Comparison of ENCODE assay signal across 16 cellular contexts in genomic region chr2:11533278-11534077, GRCh38. TPM values are rescaled to one million over a fixed set of nuclear protein-coding genes. Genes with fewer than 3 reads are reported as not detected.
DNase-seq lines count a peak whose midpoint lies in the region; ATAC-seq and TF ChIP-seq lines count a peak whose summit lies in the region.
"Had no signal": no experiment of that assay in that cellular context is flagged by ENCODE, and none has a peak within 500 bp of the region (broad histone marks: within the 10 kb centered on the region; RNA-seq: fewer than 3 reads in every experiment).

A gene with protein sequence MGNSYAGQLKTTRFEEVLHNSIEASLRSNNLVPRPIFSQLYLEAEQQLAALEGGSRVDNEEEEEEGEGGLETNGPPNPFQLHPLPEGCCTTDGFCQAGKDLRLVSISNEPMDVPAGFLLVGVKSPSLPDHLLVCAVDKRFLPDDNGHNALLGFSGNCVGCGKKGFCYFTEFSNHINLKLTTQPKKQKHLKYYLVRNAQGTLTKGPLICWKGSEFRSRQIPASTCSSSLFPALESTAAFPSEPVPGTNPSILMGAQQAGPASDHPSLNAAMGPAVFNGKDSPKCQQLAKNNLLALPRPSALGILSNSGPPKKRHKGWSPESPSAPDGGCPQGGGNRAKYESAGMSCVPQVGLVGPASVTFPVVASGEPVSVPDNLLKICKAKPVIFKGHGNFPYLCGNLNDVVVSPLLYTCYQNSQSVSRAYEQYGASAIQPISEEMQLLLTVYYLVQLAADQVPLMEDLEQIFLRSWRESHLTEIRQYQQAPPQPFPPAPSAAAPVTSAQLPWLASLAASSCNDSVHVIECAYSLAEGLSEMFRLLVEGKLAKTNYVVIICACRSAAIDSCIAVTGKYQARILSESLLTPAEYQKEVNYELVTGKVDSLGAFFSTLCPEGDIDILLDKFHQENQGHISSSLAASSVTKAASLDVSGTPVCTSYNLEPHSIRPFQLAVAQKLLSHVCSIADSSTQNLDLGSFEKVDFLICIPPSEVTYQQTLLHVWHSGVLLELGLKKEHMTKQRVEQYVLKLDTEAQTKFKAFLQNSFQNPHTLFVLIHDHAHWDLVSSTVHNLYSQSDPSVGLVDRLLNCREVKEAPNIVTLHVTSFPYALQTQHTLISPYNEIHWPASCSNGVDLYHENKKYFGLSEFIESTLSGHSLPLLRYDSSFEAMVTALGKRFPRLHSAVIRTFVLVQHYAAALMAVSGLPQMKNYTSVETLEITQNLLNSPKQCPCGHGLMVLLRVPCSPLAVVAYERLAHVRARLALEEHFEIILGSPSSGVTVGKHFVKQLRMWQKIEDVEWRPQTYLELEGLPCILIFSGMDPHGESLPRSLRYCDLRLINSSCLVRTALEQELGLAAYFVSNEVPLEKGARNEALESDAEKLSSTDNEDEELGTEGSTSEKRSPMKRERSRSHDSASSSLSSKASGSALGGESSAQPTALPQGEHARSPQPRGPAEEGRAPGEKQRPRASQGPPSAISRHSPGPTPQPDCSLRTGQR (N-terminal part only) (plus strand): TSS chr2:11534045. CDS start chr2:11556615, 22,570 bp downstream.

- DNase-seq in H7, result no peak
- DNase-seq in NOMO-1 treated with DMSO at 0.1 percent for 48 hours (lab: John Stamatoyannopoulos, UW; ENCODE audit: unreplicated experiment), result peak; percentile 69
- DNase-seq in choroid plexus epithelial cell (ENCODE audit: low read depth), result peak; percentile 20
- no peak for DNase-seq in dermis blood vessel endothelial cell
- no peak for DNase-seq in NCI-H2227 (lab: John Stamatoyannopoulos, UW; ENCODE audit: unreplicated experiment)
- DNase-seq in activated CD8-positive, alpha-beta memory T cell treated with anti-CD3 and anti-CD28 coated beads, Interleukin-2, amount 50 U/mL, for 48 hours, result no peak
- DNase-seq: aorta; erythroblast; immature natural killer cell; NCI-H1436 treated with DMSO at 0.1 percent for 48 hours; NK-92 treated with Interleukin-12 subunit alpha and Interleukin-12 subunit beta, amount 100 ng/mL, for 24 hours; stimulated activated CD4-positive, alpha-beta T cell treated with anti-CD3 and anti-CD28 coated beads, Interleukin-12 subunit alpha, Interleukin-12 subunit beta, amount 100 ng/mL, for 4 hours; T-helper 9 cell had no signal

- H3K79me2 ChIP-seq in neural cell (replicated peaks; ENCODE audit: insufficient read depth, low read length), result peaks cover 7% of the 10 kb centered on the region

- no peaks in the 10 kb centered on the region for H3K9me3 ChIP-seq in neural cell (ENCODE audit: low read length)

- TF ChIP-seq CTCF in choroid plexus epithelial cell (conservative IDR thresholded peaks at IDR 0.05; ENCODE audit: low read depth, low read length) (no peak), neural cell (IDR thresholded peaks at IDR 0.05; ENCODE audit: poor library complexity, severe bottlenecking) (no peak)

- H3K9me2 ChIP-seq in neural cell (ENCODE audit: insufficient read depth, low read length), result no peaks in the 10 kb centered on the region

- no peak within 1 kb of the TSS for H3K27ac ChIP-seq in neural cell (ENCODE audit: low read length)

- H4K20me1 ChIP-seq in neural cell (ENCODE audit: insufficient read depth), result no peaks in the 10 kb centered on the region

- H3K4me2 ChIP-seq in neural cell (ENCODE audit: low read length), result no peak within 1 kb of the TSS

- no peak within 1 kb of the TSS for H2AFZ ChIP-seq in neural cell (ENCODE audit: low read depth, low read length)

- TF ChIP-seq EP300 in neural cell (conservative IDR thresholded peaks at IDR 0.05; ENCODE audit: poor library complexity, severe bottlenecking), result no peak

- H3K27me3 ChIP-seq in H7 (ENCODE audit: control insufficient read depth, insufficient read depth, low read length) (no peaks in the 10 kb centered on the region), neural cell (ENCODE audit: insufficient read depth, low read depth, low read length) (no peaks in the 10 kb centered on the region)

- H3K9ac ChIP-seq in neural cell (ENCODE audit: low read length), result no peak within 1 kb of the TSS

- no peaks in the 10 kb centered on the region for H3K36me3 ChIP-seq in H7 (replicated peaks; ENCODE audit: control insufficient read depth, insufficient read depth, low read length)
- H3K36me3 ChIP-seq in neural cell (ENCODE audit: insufficient read depth, low read length), result no peaks in the 10 kb centered on the region

- no peak for TF ChIP-seq RAD21 in neural cell (conservative IDR thresholded peaks at IDR 0.05)

- no peak within 1 kb of the TSS for H3K4me3 ChIP-seq in H7 (ENCODE audit: insufficient read depth, low read depth, low read length)
- no peak within 1 kb of the TSS for H3K4me3 ChIP-seq in choroid plexus epithelial cell (ENCODE audit: low read depth, low read length)
- H3K4me3 ChIP-seq in neural cell (ENCODE audit: low read length), result no peak within 1 kb of the TSS

- H3F3A ChIP-seq in neural cell (ENCODE audit: insufficient read depth, low read length, poor library complexity, severe bottlenecking), result no peaks in the 10 kb centered on the region

- ATAC-seq in GM21528 (IDR thresholded peaks at IDR 0.05; ENCODE audit: low FRiP score, unreplicated experiment), result no peak

TF ChIP-seq in neural cell, 6 proteins besides CTCF, POLR2A, EP300 and RAD21:
- TF ChIP-seq SMC3 (conservative IDR thresholded peaks at IDR 0.05; ENCODE audit: poor library complexity) (no peak), MXI1 (conservative IDR thresholded peaks at IDR 0.05; ENCODE audit: poor library complexity, severe bottlenecking) (no peak), EZH2 (IDR thresholded peaks at IDR 0.05; ENCODE audit: borderline replicate concordance, insufficient read depth, low read length, poor library complexity, severe bottlenecking) (no peak), TAF1 (IDR thresholded peaks at IDR 0.05; ENCODE audit: low read depth) (no peak), POLR2AphosphoS5 (IDR thresholded peaks at IDR 0.05) (no peak)
- TF ChIP-seq, protein P1, sequence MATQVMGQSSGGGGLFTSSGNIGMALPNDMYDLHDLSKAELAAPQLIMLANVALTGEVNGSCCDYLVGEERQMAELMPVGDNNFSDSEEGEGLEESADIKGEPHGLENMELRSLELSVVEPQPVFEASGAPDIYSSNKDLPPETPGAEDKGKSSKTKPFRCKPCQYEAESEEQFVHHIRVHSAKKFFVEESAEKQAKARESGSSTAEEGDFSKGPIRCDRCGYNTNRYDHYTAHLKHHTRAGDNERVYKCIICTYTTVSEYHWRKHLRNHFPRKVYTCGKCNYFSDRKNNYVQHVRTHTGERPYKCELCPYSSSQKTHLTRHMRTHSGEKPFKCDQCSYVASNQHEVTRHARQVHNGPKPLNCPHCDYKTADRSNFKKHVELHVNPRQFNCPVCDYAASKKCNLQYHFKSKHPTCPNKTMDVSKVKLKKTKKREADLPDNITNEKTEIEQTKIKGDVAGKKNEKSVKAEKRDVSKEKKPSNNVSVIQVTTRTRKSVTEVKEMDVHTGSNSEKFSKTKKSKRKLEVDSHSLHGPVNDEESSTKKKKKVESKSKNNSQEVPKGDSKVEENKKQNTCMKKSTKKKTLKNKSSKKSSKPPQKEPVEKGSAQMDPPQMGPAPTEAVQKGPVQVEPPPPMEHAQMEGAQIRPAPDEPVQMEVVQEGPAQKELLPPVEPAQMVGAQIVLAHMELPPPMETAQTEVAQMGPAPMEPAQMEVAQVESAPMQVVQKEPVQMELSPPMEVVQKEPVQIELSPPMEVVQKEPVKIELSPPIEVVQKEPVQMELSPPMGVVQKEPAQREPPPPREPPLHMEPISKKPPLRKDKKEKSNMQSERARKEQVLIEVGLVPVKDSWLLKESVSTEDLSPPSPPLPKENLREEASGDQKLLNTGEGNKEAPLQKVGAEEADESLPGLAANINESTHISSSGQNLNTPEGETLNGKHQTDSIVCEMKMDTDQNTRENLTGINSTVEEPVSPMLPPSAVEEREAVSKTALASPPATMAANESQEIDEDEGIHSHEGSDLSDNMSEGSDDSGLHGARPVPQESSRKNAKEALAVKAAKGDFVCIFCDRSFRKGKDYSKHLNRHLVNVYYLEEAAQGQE (IDR thresholded peaks at IDR 0.05; ENCODE audit: borderline replicate concordance), result no peak
TF ChIP-seq in neural cell: peak in this region for 0.

RNA-seq across cellular contexts. Expression of the gene that starts here (rescaled TPM):
- 16.9 and 17.3 TPM in 2 replicates for total RNA-seq in H7 (2014; rRNA removed; shearing (Covaris generic))
- 17.2 and 24.5 TPM in 2 replicates for polyA plus RNA-seq in neural cell
- polyA minus RNA-seq in neural cell, result 39.4 and 45.1 TPM in 2 replicates
- 0.17 and 0.33 TPM in 2 replicates for total RNA-seq in dermis blood vessel endothelial cell
- polyA plus RNA-seq: BJ had no signal

Comparison
In these comparisons a context has a peak if more than half of its experiments do, and no peak if none do; other contexts are left out.
1. RNA of the gene that starts here (total RNA-seq): 16.9 to 17.3 TPM in H7; 0.17 to 0.33 TPM in dermis blood vessel endothelial cell; every median in the first group is over 10 times any median in the second.
2. DNase-seq: peak in NOMO-1 treated with DMSO at 0.1 percent for 48 hours (single experiment) and choroid plexus epithelial cell (single experiment); none in H7 (single experiment), dermis blood vessel endothelial cell (single experiment), NCI-H2227 (single experiment) and activated CD8-positive, alpha-beta memory T cell treated with anti-CD3 and anti-CD28 coated beads, Interleukin-2, amount 50 U/mL, for 48 hours (single experiment).